In the genomic region with DNA sequence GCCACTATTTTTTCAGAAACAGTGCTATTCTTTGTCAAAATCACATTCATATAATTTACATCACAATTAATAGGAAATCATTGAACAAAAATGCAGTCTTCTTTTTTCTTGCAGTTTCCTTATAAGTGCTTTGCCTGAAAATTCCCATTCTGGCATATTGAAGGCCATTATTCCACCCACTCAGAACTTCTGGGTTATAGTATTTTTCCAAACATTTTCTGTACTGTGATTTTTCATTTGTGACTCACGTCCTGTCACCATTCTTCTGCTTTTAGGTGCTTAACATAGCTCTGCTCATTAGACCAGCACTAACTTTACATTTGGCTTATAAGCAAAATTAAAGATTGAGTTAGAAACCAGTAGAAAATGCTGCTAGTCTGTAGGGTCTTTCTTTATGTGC, we compare ENCODE assay signal across 16 cellular contexts.
A peak's percentile ranks its signal among the peaks of the same experiment; 100 is the strongest.
DNase-seq lines count a peak whose midpoint lies in the region; ATAC-seq and TF ChIP-seq lines count a peak whose summit lies in the region.
"Had no signal": no experiment of that assay in that cellular context is flagged by ENCODE, and none has a peak within 500 bp of the region (broad histone marks: within the 10 kb centered on the region; RNA-seq: fewer than 3 reads in every experiment).

No MANE protein-coding gene starts in this region.

- no peaks in the 10 kb centered on the region for H3K36me3 ChIP-seq in naive thymus-derived CD4-positive, alpha-beta T cell (ENCODE audit: control insufficient read depth in 2 of 3, insufficient read depth in 3 of 3, low read length in 3 of 3)
- no peaks in the 10 kb centered on the region for H3K36me3 ChIP-seq in ovary
- H3K36me3 ChIP-seq: spleen had no signal

- no peak overlapping the region for H3K27ac ChIP-seq in naive thymus-derived CD4-positive, alpha-beta T cell (ENCODE audit: low read depth, low read length)
- H3K27ac ChIP-seq in ovary: no peak overlapping the region
- H3K27ac ChIP-seq: RWPE1 had no signal

- no peak overlapping the region for H3K4me3 Mint-ChIP-seq in naive thymus-derived CD4-positive, alpha-beta T cell
- H3K4me3 Mint-ChIP-seq in T-helper 2 cell treated with Interferon-gamma antibody and Interleukin-4, amounts not matched to agents 5 μg/mL and 100 μg/mL, for 36 hours: no peak overlapping the region
- H3K4me3 Mint-ChIP-seq: activated naive CD4-positive, alpha-beta T cell treated with anti-CD3 and anti-CD28 coated beads, Interleukin-2, amount 50 U/mL, for 24 hours; T-helper 1 cell treated with Interleukin-12 subunit alpha and Interleukin-12 subunit beta and Interleukin-4 antibody, amounts not matched to agents 30 μg/mL and 1 μg/mL, for 36 hours had no signal

- no peak for TF ChIP-seq EP300 in ovary (IDR thresholded peaks at IDR 0.05)

- no peaks in the 10 kb centered on the region for H3K4me1 ChIP-seq in naive thymus-derived CD4-positive, alpha-beta T cell (ENCODE audit: control insufficient read depth in 2 of 2, insufficient read depth in 2 of 2, low read length in 2 of 2)
- H3K4me1 ChIP-seq in ovary (ENCODE audit: insufficient read depth): peaks cover 4% of the 10 kb centered on the region

- WGBS in ovary, 3 donors: 78 to 91% (median 79%) methylated on average over 1 of the region's 1 CpG

- no peaks in the 10 kb centered on the region for H3K27me3 ChIP-seq in naive thymus-derived CD4-positive, alpha-beta T cell (ENCODE audit: control insufficient read depth in 2 of 2, insufficient read depth in 2 of 2, low read length in 2 of 2)
- H3K27me3 ChIP-seq in ovary: no peaks in the 10 kb centered on the region
- H3K27me3 ChIP-seq: spleen had no signal

- CTCF ChIA-PET in naive thymus-derived CD4-positive, alpha-beta T cell (lab: Charles Lee): no interaction called here

- intact Hi-C loops in naive thymus-derived CD4-positive, alpha-beta T cell (cut with micrococcal nuclease): no loop called here
- intact Hi-C loops in ovary (cut with DNase I): no loop called here

- TF ChIP-seq CTCF in choroid plexus epithelial cell (conservative IDR thresholded peaks at IDR 0.05; ENCODE audit: low read depth, low read length): no peak
- TF ChIP-seq CTCF in ovary (IDR thresholded peaks at IDR 0.05): no peak

- no peaks in the 10 kb centered on the region for H3K27me3 Mint-ChIP-seq in naive thymus-derived CD4-positive, alpha-beta T cell
- no peaks in the 10 kb centered on the region for H3K27me3 Mint-ChIP-seq in T-helper 2 cell treated with Interferon-gamma antibody and Interleukin-4, amounts not matched to agents 5 μg/mL and 100 μg/mL, for 36 hours (ENCODE audit: low read depth)
- H3K27me3 Mint-ChIP-seq: activated naive CD4-positive, alpha-beta T cell treated with anti-CD3 and anti-CD28 coated beads, Interleukin-2, amount 50 U/mL, for 24 hours had no signal

- H3K9me3 Mint-ChIP-seq in naive thymus-derived CD4-positive, alpha-beta T cell: no peaks in the 10 kb centered on the region
- no peaks in the 10 kb centered on the region for H3K9me3 Mint-ChIP-seq in T-helper 2 cell treated with Interferon-gamma antibody and Interleukin-4, amounts not matched to agents 5 μg/mL and 100 μg/mL, for 36 hours
- H3K9me3 Mint-ChIP-seq: activated naive CD4-positive, alpha-beta T cell treated with anti-CD3 and anti-CD28 coated beads, Interleukin-2, amount 50 U/mL, for 24 hours; T-helper 1 cell treated with Interleukin-12 subunit alpha and Interleukin-12 subunit beta and Interleukin-4 antibody, amounts not matched to agents 30 μg/mL and 1 μg/mL, for 36 hours had no signal

- POLR2A ChIA-PET in naive thymus-derived CD4-positive, alpha-beta T cell (lab: Charles Lee): no interaction called here

- no peaks in the 10 kb centered on the region for H3K4me1 Mint-ChIP-seq in naive thymus-derived CD4-positive, alpha-beta T cell
- no peaks in the 10 kb centered on the region for H3K4me1 Mint-ChIP-seq in T-helper 2 cell treated with Interferon-gamma antibody and Interleukin-4, amounts not matched to agents 5 μg/mL and 100 μg/mL, for 36 hours (ENCODE audit: low read depth)
- H3K4me1 Mint-ChIP-seq: activated naive CD4-positive, alpha-beta T cell treated with anti-CD3 and anti-CD28 coated beads, Interleukin-2, amount 50 U/mL, for 24 hours had no signal

- no peak for ATAC-seq in naive thymus-derived CD4-positive, alpha-beta T cell

- H3K4me3 ChIP-seq in choroid plexus epithelial cell (ENCODE audit: low read depth, low read length) (no peak overlapping the region), ovary (no peak overlapping the region)
- no peak overlapping the region for H3K4me3 ChIP-seq in naive thymus-derived CD4-positive, alpha-beta T cell (ENCODE audit: low read length)
- H3K4me3 ChIP-seq: lung, spleen had no signal

- H3K9me3 ChIP-seq in naive thymus-derived CD4-positive, alpha-beta T cell (ENCODE audit: control insufficient read depth in 2 of 3, low read length in 3 of 3): no peaks in the 10 kb centered on the region
- H3K9me3 ChIP-seq in ovary: no peaks in the 10 kb centered on the region
- H3K9me3 ChIP-seq: spleen had no signal

- peaks cover 0 to 15% (median 4%) of the 10 kb centered on the region in 5 donors for H3K36me3 Mint-ChIP-seq in naive thymus-derived CD4-positive, alpha-beta T cell
- no peaks in the 10 kb centered on the region for H3K36me3 Mint-ChIP-seq in T-helper 2 cell treated with Interferon-gamma antibody and Interleukin-4, amounts not matched to agents 5 μg/mL and 100 μg/mL, for 36 hours (ENCODE audit: low read depth)

- TF ChIP-seq POLR2A in ovary (IDR thresholded peaks at IDR 0.05): no peak

- DNase-seq in Ammon's horn (ENCODE audit: low spot score) (peak; percentile 24), NCI-H226 (peak; percentile 7), choroid plexus epithelial cell (ENCODE audit: low read depth) (peak; percentile 43), lung microvascular endothelial cell (ENCODE audit: low read depth in 2 of 2) (peak; percentile 15 to 47), NCI-H2107 (lab: John Stamatoyannopoulos, UW) (no peak), ovary (no peak)
- DNase-seq in naive thymus-derived CD4-positive, alpha-beta T cell: no peak
- DNase-seq in T-helper 2 cell treated with Interferon-gamma antibody and Interleukin-4, amounts not matched to agents 5 μg/mL and 100 μg/mL, for 36 hours (ENCODE audit: low spot score): no peak
- DNase-seq: C1 segment of cervical spinal cord, DMS53, NCI-H2029, spleen had no signal

- no peak overlapping the region for H3K27ac Mint-ChIP-seq in naive thymus-derived CD4-positive, alpha-beta T cell
- no peak overlapping the region for H3K27ac Mint-ChIP-seq in T-helper 2 cell treated with Interferon-gamma antibody and Interleukin-4, amounts not matched to agents 5 μg/mL and 100 μg/mL, for 36 hours
- H3K27ac Mint-ChIP-seq: activated naive CD4-positive, alpha-beta T cell treated with anti-CD3 and anti-CD28 coated beads, Interleukin-2, amount 50 U/mL, for 24 hours; T-helper 1 cell treated with Interleukin-12 subunit alpha and Interleukin-12 subunit beta and Interleukin-4 antibody, amounts not matched to agents 30 μg/mL and 1 μg/mL, for 36 hours had no signal

Comparison
In these comparisons a context has a peak if more than half of its experiments do, and no peak if none do; other contexts are left out.
1. DNase-seq: peak in Ammon's horn (single experiment), NCI-H226 (single experiment), choroid plexus epithelial cell (single experiment) and lung microvascular endothelial cell (2 of 2); none in naive thymus-derived CD4-positive, alpha-beta T cell (0 of 9), NCI-H2107 (single experiment), T-helper 2 cell treated with Interferon-gamma antibody and Interleukin-4, amounts not matched to agents 5 μg/mL and 100 μg/mL, for 36 hours (single experiment) and ovary (0 of 5).